ENCODE assay signal across 15 cellular contexts in genomic region chr2:231523451-231524266, GRCh38. TPM values are rescaled to one million over a fixed set of nuclear protein-coding genes. Genes with fewer than 3 reads are reported as not detected.
DNase-seq lines count a peak whose midpoint lies in the region; ATAC-seq, FAIRE-seq and TF ChIP-seq lines count a peak whose summit lies in the region.
"Had no signal": no experiment of that assay in that cellular context is flagged by ENCODE, and none has a peak within 500 bp of the region (broad histone marks: within the 10 kb centered on the region; RNA-seq: fewer than 3 reads in every experiment).

No MANE protein-coding gene starts in this region.

- POLR2A ChIA-PET in CD4-positive, alpha-beta memory T cell (lab: Charles Lee; ENCODE audit: partially characterized antibody): interaction anchor here (0.7 to 2.5 kb wide), 6 partner anchors 9 to 184 kb away, joined by 3 to 14 read pairs (median 4); partner anchors contain the start of genes NCL and PTMA

- H3K4me1 ChIP-seq in CD4-positive, alpha-beta memory T cell (ENCODE audit: insufficient read depth, low read length): peaks cover 33% of the 10 kb centered on the region

- H3K27me3 ChIP-seq in CD4-positive, alpha-beta memory T cell (ENCODE audit: insufficient read depth, low read length): no peaks in the 10 kb centered on the region

- H3K36me3 Mint-ChIP-seq in CD4-positive, alpha-beta memory T cell: no peaks in the 10 kb centered on the region
- H3K36me3 Mint-ChIP-seq in natural killer cell: no peaks in the 10 kb centered on the region
- H3K36me3 Mint-ChIP-seq: activated naive CD4-positive, alpha-beta T cell treated with anti-CD3 and anti-CD28 coated beads, Interleukin-2, amount 50 U/mL, for 72 hours had no signal

- peak; percentile 54 for FAIRE-seq in GM12891 (lab: Jason Lieb, UNC)
- no peak for FAIRE-seq in HTR-8/SVneo (lab: Jason Lieb, UNC)

- no peaks in the 10 kb centered on the region for H3K9me3 ChIP-seq in CD4-positive, alpha-beta memory T cell (ENCODE audit: control insufficient read depth in 1 of 2, low read length in 2 of 2)
- H3K9me3 ChIP-seq: esophagus squamous epithelium had no signal

- intact Hi-C loops in CD4-positive, alpha-beta memory T cell (cut with micrococcal nuclease): no loop called here
- intact Hi-C loops in natural killer cell (cut with micrococcal nuclease): no loop called here

- no peak overlapping the region for H3K27ac ChIP-seq in CD4-positive, alpha-beta memory T cell (ENCODE audit: low read depth, low read length)

- peak overlapping the region; percentile 35 to 83 (median 76) for H3K27ac Mint-ChIP-seq in CD4-positive, alpha-beta memory T cell
- H3K27ac Mint-ChIP-seq in natural killer cell: peak overlapping the region; percentile 93 to 96
- H3K27ac Mint-ChIP-seq: activated naive CD4-positive, alpha-beta T cell treated with anti-CD3 and anti-CD28 coated beads, Interleukin-2, amount 50 U/mL, for 72 hours had no signal

- no peaks in the 10 kb centered on the region for H3K27me3 Mint-ChIP-seq in CD4-positive, alpha-beta memory T cell
- H3K27me3 Mint-ChIP-seq in natural killer cell (ENCODE audit: low read depth in 2 of 2): no peaks in the 10 kb centered on the region

- DNase-seq in CD4-positive, alpha-beta memory T cell: peak in 4 of 5 donors; percentile 25 to 48 (median 46)
- DNase-seq in GM12891 (ENCODE audit: insufficient read length, low spot score): no peak
- peak; percentile 13 for DNase-seq in activated gamma-delta T cell treated with anti-CD3 and anti-CD28 coated beads, Interleukin-2, amount 50 U/mL, for 16 hours (ENCODE audit: low read depth)
- no peak for DNase-seq in natural killer cell
- no peak for DNase-seq in GM19238 (ENCODE audit: insufficient read length, low spot score)
- no peak for DNase-seq in HTR-8/SVneo (ENCODE audit: insufficient read length, low spot score)
- DNase-seq: esophagus squamous epithelium, hippocampal formation, MM.1S had no signal

- H3K4me3 Mint-ChIP-seq in CD4-positive, alpha-beta memory T cell: peak overlapping the region in 6 of 8 donors; percentile 55 to 80 (median 69)
- H3K4me3 Mint-ChIP-seq in natural killer cell: peak overlapping the region; percentile 95

- no peak overlapping the region for H3K4me3 ChIP-seq in CD4-positive, alpha-beta memory T cell (ENCODE audit: low read length in 2 of 2)
- H3K4me3 ChIP-seq: coronary artery, esophagus squamous epithelium, skin epidermis had no signal

- peak; percentile 59 to 75 (median 74) for ATAC-seq in natural killer cell
- no peak for ATAC-seq in GM21367 (IDR thresholded peaks at IDR 0.05; ENCODE audit: unreplicated experiment)
- ATAC-seq: HCT116 had no signal

- peaks cover 17 to 53% (median 34%) of the 10 kb centered on the region in 4 donors for H3K4me1 Mint-ChIP-seq in CD4-positive, alpha-beta memory T cell
- H3K4me1 Mint-ChIP-seq in natural killer cell: peaks cover 77 to 78% of the 10 kb centered on the region in 2 donors

- no peak for TF ChIP-seq POLR2A in GM12891 (IDR thresholded peaks at IDR 0.05; ENCODE audit: low read depth, low read length)

- TF ChIP-seq CTCF in natural killer cell (IDR thresholded peaks at IDR 0.05): no peak

- no peaks in the 10 kb centered on the region for H3K36me3 ChIP-seq in CD4-positive, alpha-beta memory T cell (ENCODE audit: insufficient read depth, low read length)
- H3K36me3 ChIP-seq: esophagus squamous epithelium had no signal

- H3K9me3 Mint-ChIP-seq in CD4-positive, alpha-beta memory T cell: no peaks in the 10 kb centered on the region
- H3K9me3 Mint-ChIP-seq in natural killer cell: no peaks in the 10 kb centered on the region
- H3K9me3 Mint-ChIP-seq: activated naive CD4-positive, alpha-beta T cell treated with anti-CD3 and anti-CD28 coated beads, Interleukin-2, amount 50 U/mL, for 72 hours had no signal

- CTCF ChIA-PET in CD4-positive, alpha-beta memory T cell (lab: Charles Lee; ENCODE audit: partially characterized antibody): interaction anchor here (1.1 to 1.7 kb wide), 2 partner anchors 35 to 89 kb away, joined by 3 to 6 read pairs; no protein-coding TSS in a partner anchor

TF ChIP-seq in GM12891, 5 proteins besides CTCF, POLR2A, EP300 and RAD21:
- TF ChIP-seq POLR2AphosphoS5 (IDR thresholded peaks at IDR 0.05; ENCODE audit: low read depth, low read length) (no peak), POU2F2 (IDR thresholded peaks at IDR 0.05; ENCODE audit: low read depth, low read length) (no peak)

RNA-seq across cellular contexts. Expression of gene NMUR1, which starts 6.6 kb away (rescaled TPM):
- total RNA-seq in CD4-positive, alpha-beta memory T cell: not detected
- under 1 TPM in 1 of 2 donors, not detected in 1; 0.05 TPM for polyA plus RNA-seq in CD4-positive, alpha-beta memory T cell
- 0.31 TPM for polyA plus RNA-seq in GM12891 (2012; ENCODE audit: low read depth, missing spikeins)
- total RNA-seq in natural killer cell: 100 to 1,000 TPM in 1 of 3 donors, 10 to 100 TPM in 2; 67.4 to 103 (median 80.2) TPM
- total RNA-seq: activated naive CD4-positive, alpha-beta T cell treated with anti-CD3 and anti-CD28 coated beads, Interleukin-2, amount 50 U/mL, for 72 hours; OCI-LY7 had no signal

RNA-seq across cellular contexts. Expression of gene NCL, which starts 59.4 kb away (rescaled TPM):
- 100 to 1,000 TPM; 380 to 390 TPM for total RNA-seq in CD4-positive, alpha-beta memory T cell
- polyA plus RNA-seq in CD4-positive, alpha-beta memory T cell: 100 to 1,000 TPM; 150 to 593 TPM
- polyA plus RNA-seq in GM12891 (2012; ENCODE audit: low read depth, missing spikeins): 341 TPM
- total RNA-seq in natural killer cell: 100 to 1,000 TPM; 485 to 540 (median 529) TPM

Comparison
In these comparisons a context has a peak if more than half of its experiments do, and no peak if none do; other contexts are left out.
1. DNase-seq: peak in CD4-positive, alpha-beta memory T cell (4 of 5) and activated gamma-delta T cell treated with anti-CD3 and anti-CD28 coated beads, Interleukin-2, amount 50 U/mL, for 16 hours (single experiment); none in GM12891 (single experiment), natural killer cell (single experiment), GM19238 (single experiment) and HTR-8/SVneo (single experiment).
2. RNA of gene NMUR1, which starts 6.6 kb away (total RNA-seq): 67.4 to 103 TPM in natural killer cell; not detected in CD4-positive, alpha-beta memory T cell; every median in the first group is over 10 times any median in the second.